Comparison of ENCODE assay signal across 25 cellular contexts in the genomic region with DNA sequence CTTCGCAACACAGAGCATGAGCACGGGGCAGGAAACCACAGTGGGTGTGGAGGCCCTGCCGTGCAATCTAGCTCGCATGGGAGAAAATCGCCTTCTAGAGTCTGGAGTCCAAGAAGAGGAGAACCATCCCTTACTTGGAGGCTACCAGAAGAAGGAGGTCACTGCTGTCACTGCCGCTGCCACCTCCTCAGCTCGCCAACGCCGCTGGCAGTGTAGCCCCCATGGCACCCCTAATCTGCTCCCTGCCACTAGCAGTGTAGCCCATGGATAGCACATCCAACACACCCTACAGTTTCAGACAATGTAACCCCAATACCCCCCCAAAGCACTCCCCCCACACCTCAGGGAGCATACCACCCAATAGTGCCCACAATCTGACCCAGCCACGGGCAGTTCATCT.
DNase-seq lines count a peak whose midpoint lies in the region; ATAC-seq and TF ChIP-seq lines count a peak whose summit lies in the region.
"Had no signal": no experiment of that assay in that cellular context is flagged by ENCODE, and none has a peak within 500 bp of the region (broad histone marks: within the 10 kb centered on the region; RNA-seq: fewer than 3 reads in every experiment).

No MANE protein-coding gene starts in this region.

- no peaks in the 10 kb centered on the region for H3K9me3 Mint-ChIP-seq in natural killer cell
- H3K9me3 Mint-ChIP-seq: CD4-positive, alpha-beta T cell; CD8-positive, alpha-beta T cell had no signal

- peaks cover under 1 to 3% of the 10 kb centered on the region in 2 donors for H3K27me3 Mint-ChIP-seq in natural killer cell (ENCODE audit: low read depth in 2 of 2)
- H3K27me3 Mint-ChIP-seq: B cell; CD4-positive, alpha-beta T cell; CD4-positive, CD25-positive, alpha-beta regulatory T cell had no signal

- H3K27ac Mint-ChIP-seq in natural killer cell = no peak overlapping the region
- H3K27ac Mint-ChIP-seq: B cell; CD4-positive, alpha-beta memory T cell; CD4-positive, alpha-beta T cell; CD8-positive, alpha-beta memory T cell; CD8-positive, alpha-beta T cell had no signal

- ATAC-seq in natural killer cell = no peak
- ATAC-seq: A549; CD8-positive, alpha-beta T cell had no signal

- no peaks in the 10 kb centered on the region for H3K4me1 Mint-ChIP-seq in natural killer cell
- H3K4me1 Mint-ChIP-seq: B cell; CD14-positive monocyte; CD4-positive, alpha-beta memory T cell; CD8-positive, alpha-beta memory T cell had no signal

- no peaks in the 10 kb centered on the region for H3K36me3 Mint-ChIP-seq in natural killer cell
- H3K36me3 Mint-ChIP-seq: CD14-positive monocyte; CD4-positive, alpha-beta memory T cell; CD4-positive, CD25-positive, alpha-beta regulatory T cell; CD8-positive, alpha-beta memory T cell; CD8-positive, alpha-beta T cell had no signal

- intact Hi-C loops in posterior vena cava (cut with DNase I) = no loop called here
- intact Hi-C loops in natural killer cell (cut with micrococcal nuclease) = no loop called here

- DNase-seq in posterior vena cava (ENCODE audit: low spot score) = peak; percentile 69
- no peak for DNase-seq in natural killer cell
- DNase-seq: 8988T; ACHN; AML-193; BE2C; C1 segment of cervical spinal cord; Caco-2; Calu3; CD4-positive, alpha-beta memory T cell; CD4-positive, alpha-beta T cell; CD4-positive, CD25-positive, alpha-beta regulatory T cell; CD8-positive, alpha-beta memory T cell; CD8-positive, alpha-beta T cell; COR-L47; DMS 273 treated with DMSO at 0.1 percent for 48 hours; DMS153; DMS53; DMS79; DMS79 treated with DMSO at 0.1 percent for 48 hours; DND-41; EL had no signal

- TF ChIP-seq CTCF in natural killer cell (IDR thresholded peaks at IDR 0.05) = no peak

- no peak overlapping the region for H3K4me3 Mint-ChIP-seq in natural killer cell
- H3K4me3 Mint-ChIP-seq: B cell; CD14-positive monocyte; CD4-positive, alpha-beta memory T cell; CD4-positive, alpha-beta T cell; CD4-positive, CD25-positive, alpha-beta regulatory T cell; CD8-positive, alpha-beta memory T cell; CD8-positive, alpha-beta T cell had no signal
